Comparison of ENCODE assay signal across 1 cellular context in genomic region chr2:237815637-237816036, GRCh38.
TF ChIP-seq lines count a peak whose summit lies in the region.

No MANE protein-coding gene starts in this region.

TF ChIP-seq in GM12878, 131 proteins besides CTCF, POLR2A, EP300 and RAD21:
- TF ChIP-seq, protein P1, sequence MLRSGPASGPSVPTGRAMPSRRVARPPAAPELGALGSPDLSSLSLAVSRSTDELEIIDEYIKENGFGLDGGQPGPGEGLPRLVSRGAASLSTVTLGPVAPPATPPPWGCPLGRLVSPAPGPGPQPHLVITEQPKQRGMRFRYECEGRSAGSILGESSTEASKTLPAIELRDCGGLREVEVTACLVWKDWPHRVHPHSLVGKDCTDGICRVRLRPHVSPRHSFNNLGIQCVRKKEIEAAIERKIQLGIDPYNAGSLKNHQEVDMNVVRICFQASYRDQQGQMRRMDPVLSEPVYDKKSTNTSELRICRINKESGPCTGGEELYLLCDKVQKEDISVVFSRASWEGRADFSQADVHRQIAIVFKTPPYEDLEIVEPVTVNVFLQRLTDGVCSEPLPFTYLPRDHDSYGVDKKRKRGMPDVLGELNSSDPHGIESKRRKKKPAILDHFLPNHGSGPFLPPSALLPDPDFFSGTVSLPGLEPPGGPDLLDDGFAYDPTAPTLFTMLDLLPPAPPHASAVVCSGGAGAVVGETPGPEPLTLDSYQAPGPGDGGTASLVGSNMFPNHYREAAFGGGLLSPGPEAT (IDR thresholded peaks at IDR 0.05; ENCODE audit: low read depth): peak; percentile 69; the same call in 1 of the 2 replicates
- TF ChIP-seq, protein P2, sequence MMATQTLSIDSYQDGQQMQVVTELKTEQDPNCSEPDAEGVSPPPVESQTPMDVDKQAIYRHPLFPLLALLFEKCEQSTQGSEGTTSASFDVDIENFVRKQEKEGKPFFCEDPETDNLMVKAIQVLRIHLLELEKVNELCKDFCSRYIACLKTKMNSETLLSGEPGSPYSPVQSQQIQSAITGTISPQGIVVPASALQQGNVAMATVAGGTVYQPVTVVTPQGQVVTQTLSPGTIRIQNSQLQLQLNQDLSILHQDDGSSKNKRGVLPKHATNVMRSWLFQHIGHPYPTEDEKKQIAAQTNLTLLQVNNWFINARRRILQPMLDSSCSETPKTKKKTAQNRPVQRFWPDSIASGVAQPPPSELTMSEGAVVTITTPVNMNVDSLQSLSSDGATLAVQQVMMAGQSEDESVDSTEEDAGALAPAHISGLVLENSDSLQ (IDR thresholded peaks at IDR 0.05): peak; percentile 92
- TF ChIP-seq IKZF2 (IDR thresholded peaks at IDR 0.05): peak; percentile 53 to 65; a peak in 2 of 4 replicates
- TF ChIP-seq ZNF687 (IDR thresholded peaks at IDR 0.05): 0 out of 2 replicates have a peak, but pooled peaks have one; percentile 33
- 0 out of 2 replicates have a peak, but pooled peaks have one; percentile 19 for TF ChIP-seq CREB1 (IDR thresholded peaks at IDR 0.05; ENCODE audit: low read depth)
- TF ChIP-seq ZNF384 (IDR thresholded peaks at IDR 0.05; ENCODE audit: borderline replicate concordance, low read depth, low read length): peak; percentile 56; the same call in 1 of the 2 replicates
- no peak for TF ChIP-seq DPF2 (IDR thresholded peaks at IDR 0.05)
- peak; percentile 58; the same call in 1 of the 2 replicates for TF ChIP-seq ATF7 (IDR thresholded peaks at IDR 0.05; ENCODE audit: low read depth)
- 0 out of 2 replicates have a peak, but pooled peaks have one; percentile 20 for TF ChIP-seq TCF7 (IDR thresholded peaks at IDR 0.05; ENCODE audit: borderline replicate concordance)
- TF ChIP-seq RCOR1 (conservative IDR thresholded peaks at IDR 0.05; ENCODE audit: low read depth, low read length): no peak
- TF ChIP-seq HDAC6 (IDR thresholded peaks at IDR 0.05; ENCODE audit: unreplicated experiment): no peak
- TF ChIP-seq SUZ12 (IDR thresholded peaks at IDR 0.05; ENCODE audit: unreplicated experiment): no peak
- peak; percentile 10; the same call in 1 of the 2 replicates for TF ChIP-seq USF2 (IDR thresholded peaks at IDR 0.05; ENCODE audit: borderline replicate concordance, low read depth, low read length)
- TF ChIP-seq RAD51 (IDR thresholded peaks at IDR 0.05): peak; percentile 93
- no peak for TF ChIP-seq CEBPB (IDR thresholded peaks at IDR 0.05; ENCODE audit: borderline replicate concordance in 1 of 2, low read depth in 2 of 2, low read length in 2 of 2)
- peak; percentile 57; the same call in 1 of the 2 replicates for TF ChIP-seq SPI1 (IDR thresholded peaks at IDR 0.05; ENCODE audit: borderline replicate concordance, insufficient read depth, low read depth, low read length)
- peak; percentile 90 for TF ChIP-seq MTA2 (IDR thresholded peaks at IDR 0.05; ENCODE audit: low read depth)
- TF ChIP-seq BHLHE40 (IDR thresholded peaks at IDR 0.05; ENCODE audit: borderline replicate concordance in 1 of 2, low read depth in 2 of 2, low read length in 1 of 2): peak; percentile 84 to 85
- peak; percentile 47 for TF ChIP-seq PBX3 (IDR thresholded peaks at IDR 0.05; ENCODE audit: insufficient replicate concordance, low read depth, low read length)
- peak; percentile 60 for TF ChIP-seq JUNB (IDR thresholded peaks at IDR 0.05)
- TF ChIP-seq, protein P3, sequence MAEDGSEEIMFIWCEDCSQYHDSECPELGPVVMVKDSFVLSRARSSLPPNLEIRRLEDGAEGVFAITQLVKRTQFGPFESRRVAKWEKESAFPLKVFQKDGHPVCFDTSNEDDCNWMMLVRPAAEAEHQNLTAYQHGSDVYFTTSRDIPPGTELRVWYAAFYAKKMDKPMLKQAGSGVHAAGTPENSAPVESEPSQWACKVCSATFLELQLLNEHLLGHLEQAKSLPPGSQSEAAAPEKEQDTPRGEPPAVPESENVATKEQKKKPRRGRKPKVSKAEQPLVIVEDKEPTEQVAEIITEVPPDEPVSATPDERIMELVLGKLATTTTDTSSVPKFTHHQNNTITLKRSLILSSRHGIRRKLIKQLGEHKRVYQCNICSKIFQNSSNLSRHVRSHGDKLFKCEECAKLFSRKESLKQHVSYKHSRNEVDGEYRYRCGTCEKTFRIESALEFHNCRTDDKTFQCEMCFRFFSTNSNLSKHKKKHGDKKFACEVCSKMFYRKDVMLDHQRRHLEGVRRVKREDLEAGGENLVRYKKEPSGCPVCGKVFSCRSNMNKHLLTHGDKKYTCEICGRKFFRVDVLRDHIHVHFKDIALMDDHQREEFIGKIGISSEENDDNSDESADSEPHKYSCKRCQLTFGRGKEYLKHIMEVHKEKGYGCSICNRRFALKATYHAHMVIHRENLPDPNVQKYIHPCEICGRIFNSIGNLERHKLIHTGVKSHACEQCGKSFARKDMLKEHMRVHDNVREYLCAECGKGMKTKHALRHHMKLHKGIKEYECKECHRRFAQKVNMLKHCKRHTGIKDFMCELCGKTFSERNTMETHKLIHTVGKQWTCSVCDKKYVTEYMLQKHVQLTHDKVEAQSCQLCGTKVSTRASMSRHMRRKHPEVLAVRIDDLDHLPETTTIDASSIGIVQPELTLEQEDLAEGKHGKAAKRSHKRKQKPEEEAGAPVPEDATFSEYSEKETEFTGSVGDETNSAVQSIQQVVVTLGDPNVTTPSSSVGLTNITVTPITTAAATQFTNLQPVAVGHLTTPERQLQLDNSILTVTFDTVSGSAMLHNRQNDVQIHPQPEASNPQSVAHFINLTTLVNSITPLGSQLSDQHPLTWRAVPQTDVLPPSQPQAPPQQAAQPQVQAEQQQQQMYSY (CRISPR knock-in tag; IDR thresholded peaks at IDR 0.05): no peak
- TF ChIP-seq NBN (IDR thresholded peaks at IDR 0.05): peak; percentile 54; the same call in 1 of the 2 replicates
- no peak for TF ChIP-seq TBL1XR1 (IDR thresholded peaks at IDR 0.05; ENCODE audit: low read depth, low read length)
- 0 out of 2 replicates have a peak, but pooled peaks have one; percentile 16 for TF ChIP-seq IKZF1 (conservative IDR thresholded peaks at IDR 0.05)
- no peak for TF ChIP-seq RBBP5 (conservative IDR thresholded peaks at IDR 0.05)
- TF ChIP-seq, protein P4, sequence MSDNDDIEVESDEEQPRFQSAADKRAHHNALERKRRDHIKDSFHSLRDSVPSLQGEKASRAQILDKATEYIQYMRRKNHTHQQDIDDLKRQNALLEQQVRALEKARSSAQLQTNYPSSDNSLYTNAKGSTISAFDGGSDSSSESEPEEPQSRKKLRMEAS (IDR thresholded peaks at IDR 0.05; ENCODE audit: low read depth, low read length): no peak
- TF ChIP-seq FOXK2 (IDR thresholded peaks at IDR 0.05): no peak
- TF ChIP-seq ZNF24 (IDR thresholded peaks at IDR 0.05): 0 out of 2 replicates have a peak, but pooled peaks have one; percentile 49
- no peak for TF ChIP-seq ZNF207 (IDR thresholded peaks at IDR 0.05; ENCODE audit: borderline replicate concordance)
- peak; percentile 66 for TF ChIP-seq RUNX3 (IDR thresholded peaks at IDR 0.05; ENCODE audit: low read length)
- no peak for TF ChIP-seq CBFB (IDR thresholded peaks at IDR 0.05; ENCODE audit: low read depth)
- no peak for TF ChIP-seq ASH2L (IDR thresholded peaks at IDR 0.05; ENCODE audit: borderline replicate concordance, low read depth)
